8 cellular contexts compared by ENCODE assay signal in the genomic region with DNA sequence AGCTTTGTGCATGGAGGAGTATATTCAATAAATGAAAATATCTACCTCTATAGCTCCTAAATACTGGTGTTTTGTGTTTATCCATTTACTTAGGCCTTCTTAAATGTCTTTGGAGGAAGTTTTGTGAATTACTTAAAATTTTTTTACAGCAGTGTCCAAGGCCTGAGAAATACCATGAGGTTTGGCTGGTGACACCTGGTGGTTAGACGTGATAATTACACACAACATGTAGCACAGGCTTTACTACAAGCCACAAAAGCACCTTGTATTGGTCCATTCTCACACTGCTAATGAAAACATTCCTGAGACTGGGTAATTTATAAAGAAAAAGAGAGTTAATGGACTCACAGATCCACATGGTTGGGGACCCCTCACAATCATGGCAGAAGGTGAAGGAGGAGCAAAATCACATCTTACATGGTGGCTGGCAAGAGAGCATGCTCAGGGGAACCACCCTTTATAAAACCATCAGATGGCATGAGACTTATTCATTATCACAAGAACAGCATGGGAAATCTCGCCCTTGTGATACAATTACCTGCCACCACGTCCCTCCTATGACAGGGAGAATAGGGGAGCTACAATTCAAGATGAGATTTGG. TPM values are rescaled to one million over a fixed set of nuclear protein-coding genes. Genes with fewer than 3 reads are reported as not detected.
DNase-seq lines count a peak whose midpoint lies in the region; ATAC-seq and TF ChIP-seq lines count a peak whose summit lies in the region.

No MANE protein-coding gene starts in this region.

- no peak overlapping the region for H3K27ac Mint-ChIP-seq in stimulated activated naive B cell treated with anti-CD40 and anti-IgM and Interleukin-4, amounts not matched to agents 10 μg/mL and 1 μg/mL and 100 μg/mL, for 72 hours

- H3K27ac ChIP-seq in 22Rv1, result no peak overlapping the region

- H3K9me3 Mint-ChIP-seq in stimulated activated naive B cell treated with anti-CD40 and anti-IgM and Interleukin-4, amounts not matched to agents 10 μg/mL and 1 μg/mL and 100 μg/mL, for 72 hours, result peaks cover 3 to 5% of the 10 kb centered on the region in 2 donors

- no peak overlapping the region for H3K4me3 Mint-ChIP-seq in stimulated activated naive B cell treated with anti-CD40 and anti-IgM and Interleukin-4, amounts not matched to agents 10 μg/mL and 1 μg/mL and 100 μg/mL, for 72 hours

- no peaks in the 10 kb centered on the region for H3K36me3 Mint-ChIP-seq in stimulated activated naive B cell treated with anti-CD40 and anti-IgM and Interleukin-4, amounts not matched to agents 10 μg/mL and 1 μg/mL and 100 μg/mL, for 72 hours

- ATAC-seq in stimulated activated naive B cell treated with anti-CD40 and anti-IgM and Interleukin-4, amounts not matched to agents 10 μg/mL and 1 μg/mL and 100 μg/mL, for 72 hours (replicated peaks), result peak; percentile 79 to 81

- peak; percentile 92 for TF ChIP-seq CTCF in 22Rv1 (IDR thresholded peaks at IDR 0.05)

- DNase-seq in GM04504 (ENCODE audit: low read depth) (peak; percentile 27), HCEC 1CT (peak; percentile 45), LoVo (ENCODE audit: low spot score) (peak; percentile 70), SKM-1 treated with dmso at 0.1 percent for 144 hours (lab: John Stamatoyannopoulos, UW; ENCODE audit: unreplicated experiment) (peak; percentile 45), cerebellum (ENCODE audit: low spot score) (peak; percentile 31), left kidney (ENCODE audit: low read depth, low spot score) (peak; percentile 83)
- peak; percentile 18 for DNase-seq in stimulated activated naive B cell treated with anti-CD40 and anti-IgM and Interleukin-4, amounts not matched to agents 10 μg/mL and 1 μg/mL and 100 μg/mL, for 72 hours

- H3K27me3 Mint-ChIP-seq in stimulated activated naive B cell treated with anti-CD40 and anti-IgM and Interleukin-4, amounts not matched to agents 10 μg/mL and 1 μg/mL and 100 μg/mL, for 72 hours, result peaks cover 0 to 9% of the 10 kb centered on the region in 2 donors

- peaks cover 0 to 3% of the 10 kb centered on the region in 2 donors for H3K4me1 Mint-ChIP-seq in stimulated activated naive B cell treated with anti-CD40 and anti-IgM and Interleukin-4, amounts not matched to agents 10 μg/mL and 1 μg/mL and 100 μg/mL, for 72 hours

RNA-seq across cellular contexts. Expression of a gene that starts 20.6 kb away (rescaled TPM):
- total RNA-seq in cerebellum, result not detected

RNA-seq across cellular contexts. Expression of a gene that starts 59.4 kb away (rescaled TPM):
- total RNA-seq in cerebellum, result not detected

Comparison
In these comparisons a context has a peak if more than half of its experiments do, and no peak if none do; other contexts are left out.
1. DNase-seq: peak in every context shown above with its lines; median percentile 83 in left kidney; 70 in LoVo; 45 in HCEC 1CT; 45 in SKM-1 treated with dmso at 0.1 percent for 144 hours; 31 in cerebellum; 27 in GM04504; 18 in stimulated activated naive B cell treated with anti-CD40 and anti-IgM and Interleukin-4, amounts not matched to agents 10 μg/mL and 1 μg/mL and 100 μg/mL, for 72 hours.